In genomic region chr17:8153550-8153956, GRCh38 we compare ENCODE assay signal across 1 cellular context.
TF ChIP-seq lines count a peak whose summit lies in the region.

No MANE protein-coding gene starts in this region.

TF ChIP-seq in HepG2, 621 proteins besides CTCF, POLR2A, EP300 and RAD21 (continued from another document and continues in another):
- TF ChIP-seq SNAPC4 (CRISPR knock-in tag; IDR thresholded peaks at IDR 0.05) (no peak), ZNF780A (CRISPR knock-in tag; IDR thresholded peaks at IDR 0.05) (no peak), ZNF550 (CRISPR knock-in tag; IDR thresholded peaks at IDR 0.05; ENCODE audit: borderline replicate concordance) (no peak), ZNF513 (CRISPR knock-in tag; conservative IDR thresholded peaks at IDR 0.05) (no peak), HOXD1 (CRISPR knock-in tag; IDR thresholded peaks at IDR 0.05) (no peak), FOXJ3 (CRISPR knock-in tag; IDR thresholded peaks at IDR 0.05; ENCODE audit: borderline replicate concordance) (peak; percentile 25; the same call in 1 of the 2 replicates), ZNF17 (CRISPR knock-in tag; IDR thresholded peaks at IDR 0.05) (no peak), ZNF451 (CRISPR knock-in tag; IDR thresholded peaks at IDR 0.05) (no peak), HCFC1 (IDR thresholded peaks at IDR 0.05; ENCODE audit: low read depth, low read length) (no peak), ETV5 (CRISPR knock-in tag; IDR thresholded peaks at IDR 0.05; ENCODE audit: borderline replicate concordance) (peak; percentile 54; the same call in 1 of the 2 replicates), ZNF598 (CRISPR knock-in tag; IDR thresholded peaks at IDR 0.05; ENCODE audit: borderline replicate concordance) (no peak), JUN (CRISPR knock-in tag; IDR thresholded peaks at IDR 0.05) (no peak), FOXO1 (CRISPR knock-in tag; IDR thresholded peaks at IDR 0.05) (no peak), ZNF232 (CRISPR knock-in tag; IDR thresholded peaks at IDR 0.05; ENCODE audit: borderline replicate concordance) (no peak), PHF20 (CRISPR knock-in tag; IDR thresholded peaks at IDR 0.05) (peak; percentile 48; the same call in 1 of the 2 replicates), NR1H2 (CRISPR knock-in tag; IDR thresholded peaks at IDR 0.05; ENCODE audit: borderline replicate concordance, low read depth) (no peak), ZNF616 (CRISPR knock-in tag; IDR thresholded peaks at IDR 0.05; ENCODE audit: low read depth) (no peak), HMGA1 (CRISPR knock-in tag; conservative IDR thresholded peaks at IDR 0.05) (no peak), NCOA1 (CRISPR knock-in tag; IDR thresholded peaks at IDR 0.05) (no peak), ZNF749 (CRISPR knock-in tag; IDR thresholded peaks at IDR 0.05; ENCODE audit: borderline replicate concordance) (no peak), ZNF468 (CRISPR knock-in tag; IDR thresholded peaks at IDR 0.05) (no peak), E2F5 (CRISPR knock-in tag; conservative IDR thresholded peaks at IDR 0.05) (no peak), ZXDC (CRISPR knock-in tag; IDR thresholded peaks at IDR 0.05) (no peak), CBX1 (IDR thresholded peaks at IDR 0.05; ENCODE audit: low read depth) (no peak), NR3C1 (CRISPR knock-in tag; IDR thresholded peaks at IDR 0.05) (no peak), ZNF264 (CRISPR knock-in tag; IDR thresholded peaks at IDR 0.05) (peak; percentile 20; the same call in 1 of the 2 replicates), THAP8 (CRISPR knock-in tag; IDR thresholded peaks at IDR 0.05; ENCODE audit: borderline replicate concordance) (no peak), PTBP1 (IDR thresholded peaks at IDR 0.05; ENCODE audit: low read depth, low read length, poor library complexity, severe bottlenecking) (no peak), ZNF292 (CRISPR knock-in tag; IDR thresholded peaks at IDR 0.05; ENCODE audit: borderline replicate concordance, low read depth) (no peak), NR2F1 (CRISPR knock-in tag; IDR thresholded peaks at IDR 0.05) (no peak), EED (CRISPR knock-in tag; IDR thresholded peaks at IDR 0.05) (no peak), MXI1 (IDR thresholded peaks at IDR 0.05; ENCODE audit: borderline replicate concordance, low read depth, low read length) (peak; percentile 68; the same call in 1 of the 3 replicates), ZNF10 (CRISPR knock-in tag; IDR thresholded peaks at IDR 0.05; ENCODE audit: borderline replicate concordance, low read depth) (no peak), NONO (IDR thresholded peaks at IDR 0.05) (no peak), NONO (CRISPR knock-in tag; conservative IDR thresholded peaks at IDR 0.05) (no peak; the same call in 1 of the 2 replicates), ZNF496 (CRISPR knock-in tag; IDR thresholded peaks at IDR 0.05; ENCODE audit: insufficient replicate concordance) (no peak), AHDC1 (CRISPR knock-in tag; IDR thresholded peaks at IDR 0.05; ENCODE audit: borderline replicate concordance) (no peak), ADNP (CRISPR knock-in tag; IDR thresholded peaks at IDR 0.05) (peak; percentile 83; the same call in 1 of the 2 replicates), PRDM4 (CRISPR knock-in tag; IDR thresholded peaks at IDR 0.05; ENCODE audit: borderline replicate concordance) (no peak), WIZ (CRISPR knock-in tag; IDR thresholded peaks at IDR 0.05) (no peak), ZNF768 (CRISPR knock-in tag; IDR thresholded peaks at IDR 0.05) (no peak), PHF5A (CRISPR knock-in tag; IDR thresholded peaks at IDR 0.05; ENCODE audit: low read depth, unreplicated experiment) (no peak), SNAPC2 (CRISPR knock-in tag; IDR thresholded peaks at IDR 0.05) (no peak), ZNF350 (CRISPR knock-in tag; IDR thresholded peaks at IDR 0.05; ENCODE audit: borderline replicate concordance, low read depth) (no peak), POLR2AphosphoS2 (IDR thresholded peaks at IDR 0.05; ENCODE audit: low read depth, low read length) (no peak), ETS1 (CRISPR knock-in tag; IDR thresholded peaks at IDR 0.05) (no peak), MIER3 (CRISPR knock-in tag; IDR thresholded peaks at IDR 0.05; ENCODE audit: borderline replicate concordance) (no peak), TEAD2 (CRISPR knock-in tag; IDR thresholded peaks at IDR 0.05) (no peak), MATR3 (CRISPR knock-in tag; IDR thresholded peaks at IDR 0.05) (no peak)
